In genomic region chr16:51071326-51071725, GRCh38 we compare ENCODE assay signal across 19 cellular contexts.
A peak's percentile ranks its signal among the peaks of the same experiment; 100 is the strongest.
DNase-seq lines count a peak whose midpoint lies in the region; ATAC-seq, FAIRE-seq and TF ChIP-seq lines count a peak whose summit lies in the region.
"Had no signal": no experiment of that assay in that cellular context is flagged by ENCODE, and none has a peak within 500 bp of the region (broad histone marks: within the 10 kb centered on the region; RNA-seq: fewer than 3 reads in every experiment).

No MANE protein-coding gene starts in this region.

- no peaks in the 10 kb centered on the region for H3K4me1 Mint-ChIP-seq in CD8-positive, alpha-beta T cell (ENCODE audit: low read depth)
- H3K4me1 Mint-ChIP-seq in naive thymus-derived CD8-positive, alpha-beta T cell: no peaks in the 10 kb centered on the region
- H3K4me1 Mint-ChIP-seq: CD4-positive, CD25-positive, alpha-beta regulatory T cell had no signal

- intact Hi-C loops in CD8-positive, alpha-beta T cell (cut with DNase I, micrococcal nuclease): no loop called here

- DNase-seq in HT1080 (ENCODE audit: low read depth) (peak; percentile 64), RKO (ENCODE audit: low spot score) (peak; percentile 1), bronchial epithelial cell (ENCODE audit: low read depth) (no peak), NCI-H2081 treated with DMSO at 0.1 percent for 48 hours (lab: John Stamatoyannopoulos, UW) (no peak)
- no peak for DNase-seq in CD8-positive, alpha-beta T cell
- no peak for DNase-seq in naive thymus-derived CD8-positive, alpha-beta T cell
- DNase-seq: ACHN; BE2C; C1 segment of cervical spinal cord; Caco-2; CD4-positive, CD25-positive, alpha-beta regulatory T cell; GDM1; GM23248; HCEC 1CT had no signal

- ATAC-seq in CD8-positive, alpha-beta T cell: no peak
- no peak for ATAC-seq in naive thymus-derived CD8-positive, alpha-beta T cell

- H3K36me3 ChIP-seq in bronchial epithelial cell (ENCODE audit: control insufficient read depth, insufficient read depth, low read length): no peaks in the 10 kb centered on the region
- no peaks in the 10 kb centered on the region for H3K36me3 ChIP-seq in CD8-positive, alpha-beta T cell (ENCODE audit: insufficient read depth, low read length)
- H3K36me3 ChIP-seq: BE2C had no signal

- H3K4me1 ChIP-seq in CD8-positive, alpha-beta T cell (ENCODE audit: insufficient read depth, low read length): no peaks in the 10 kb centered on the region
- H3K4me1 ChIP-seq: BE2C, Caco-2 had no signal

- no peak overlapping the region for H3K4me3 Mint-ChIP-seq in CD8-positive, alpha-beta T cell
- no peak overlapping the region for H3K4me3 Mint-ChIP-seq in naive thymus-derived CD8-positive, alpha-beta T cell
- H3K4me3 Mint-ChIP-seq: CD4-positive, CD25-positive, alpha-beta regulatory T cell had no signal

- POLR2A ChIA-PET in CD8-positive, alpha-beta T cell (lab: Charles Lee): no interaction called here
- POLR2A ChIA-PET in naive thymus-derived CD8-positive, alpha-beta T cell (lab: Charles Lee): no interaction called here

- H3K9me3 ChIP-seq in CD8-positive, alpha-beta T cell (ENCODE audit: low read length): no peaks in the 10 kb centered on the region
- H3K9me3 ChIP-seq: BE2C had no signal

- no peaks in the 10 kb centered on the region for H3K36me3 Mint-ChIP-seq in CD8-positive, alpha-beta T cell
- H3K36me3 Mint-ChIP-seq in naive thymus-derived CD8-positive, alpha-beta T cell: peaks cover 0 to 2% (median 0%) of the 10 kb centered on the region in 3 donors
- H3K36me3 Mint-ChIP-seq: CD4-positive, CD25-positive, alpha-beta regulatory T cell had no signal

- FAIRE-seq in bronchial epithelial cell (lab: Jason Lieb, UNC): peak; percentile 13
- FAIRE-seq: A204.1, D721Med, GM12892, GM18507, H54 had no signal

- CTCF ChIA-PET in CD8-positive, alpha-beta T cell (lab: Charles Lee): no interaction called here

- H3K27me3 Mint-ChIP-seq in CD8-positive, alpha-beta T cell (ENCODE audit: low read depth): no peaks in the 10 kb centered on the region
- H3K27me3 Mint-ChIP-seq in naive thymus-derived CD8-positive, alpha-beta T cell: peaks cover 0 to 20% (median 3%) of the 10 kb centered on the region in 5 donors

- H3K27ac ChIP-seq in CD8-positive, alpha-beta T cell (ENCODE audit: low read depth, low read length): no peak overlapping the region
- H3K27ac ChIP-seq: GM23248 had no signal

- H3K27me3 ChIP-seq in bronchial epithelial cell (ENCODE audit: control insufficient read depth, insufficient read depth, low read length): no peaks in the 10 kb centered on the region
- no peaks in the 10 kb centered on the region for H3K27me3 ChIP-seq in CD8-positive, alpha-beta T cell (ENCODE audit: insufficient read depth, low read length)
- H3K27me3 ChIP-seq: BE2C had no signal

- H3K9me3 Mint-ChIP-seq in CD8-positive, alpha-beta T cell: no peaks in the 10 kb centered on the region
- peaks cover 0 to 4% (median under 1%) of the 10 kb centered on the region in 9 donors for H3K9me3 Mint-ChIP-seq in naive thymus-derived CD8-positive, alpha-beta T cell

- no peak for TF ChIP-seq CTCF in bronchial epithelial cell (IDR thresholded peaks at IDR 0.05; ENCODE audit: insufficient read depth, low read length, severe bottlenecking)
- TF ChIP-seq CTCF in CD8-positive, alpha-beta T cell (IDR thresholded peaks at IDR 0.05): no peak

- no peak overlapping the region for H3K27ac Mint-ChIP-seq in CD8-positive, alpha-beta T cell
- H3K27ac Mint-ChIP-seq in naive thymus-derived CD8-positive, alpha-beta T cell: no peak overlapping the region

- no peak overlapping the region for H3K4me3 ChIP-seq in bronchial epithelial cell (ENCODE audit: low read depth, low read length)
- no peak overlapping the region for H3K4me3 ChIP-seq in CD8-positive, alpha-beta T cell (ENCODE audit: low read depth, low read length)
- H3K4me3 ChIP-seq: GM23248 had no signal

Comparison
In these comparisons a context has a peak if more than half of its experiments do, and no peak if none do; other contexts are left out.
1. DNase-seq: peak in HT1080 (single experiment) and RKO (single experiment); none in bronchial epithelial cell (single experiment), CD8-positive, alpha-beta T cell (0 of 7), NCI-H2081 treated with DMSO at 0.1 percent for 48 hours (single experiment) and naive thymus-derived CD8-positive, alpha-beta T cell (0 of 10).